In the genomic region with DNA sequence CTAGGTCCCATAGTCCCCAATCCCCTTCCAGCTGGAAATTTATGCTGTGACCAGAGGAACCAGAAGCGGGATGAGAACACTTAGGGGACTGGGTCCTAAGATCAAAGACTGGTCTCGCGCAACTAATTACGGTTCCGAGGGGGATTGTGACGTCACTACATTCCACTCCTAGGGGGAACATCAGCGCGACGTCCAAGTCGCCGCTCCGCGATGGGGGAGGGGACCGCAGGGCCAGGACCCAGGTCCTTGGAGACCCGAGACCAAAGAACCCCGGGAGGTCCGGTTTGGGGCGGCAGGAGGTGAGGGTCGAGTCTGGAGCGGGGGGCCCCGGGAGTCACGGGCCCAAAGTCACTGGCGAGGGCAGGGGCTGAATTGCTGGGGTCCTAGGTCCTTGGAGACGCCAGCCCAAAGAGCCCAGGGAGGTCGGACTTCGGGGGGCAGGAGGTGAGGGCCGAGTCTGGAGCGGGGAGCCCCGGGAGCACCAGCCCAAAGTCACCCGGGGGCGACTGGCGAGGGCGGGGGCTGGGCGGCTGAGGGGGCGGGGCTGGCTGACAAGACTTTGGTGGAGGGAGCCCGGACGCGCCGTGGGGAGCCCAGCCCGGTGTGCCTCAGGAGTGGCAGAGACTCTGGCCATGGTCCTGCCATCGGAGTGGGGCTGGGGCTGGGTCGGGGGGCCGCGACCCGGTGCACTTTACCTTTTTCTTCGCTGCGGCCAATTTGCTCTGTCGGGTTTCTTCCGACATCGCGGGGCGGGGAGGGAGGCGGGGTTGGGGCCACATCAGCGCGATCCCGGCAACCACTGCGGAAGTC, we compare ENCODE assay signal across 8 cellular contexts. TPM values are rescaled to one million over a fixed set of nuclear protein-coding genes. Genes with fewer than 3 reads are reported as not detected.
DNase-seq lines count a peak whose midpoint lies in the region; ATAC-seq and TF ChIP-seq lines count a peak whose summit lies in the region.

A gene with protein sequence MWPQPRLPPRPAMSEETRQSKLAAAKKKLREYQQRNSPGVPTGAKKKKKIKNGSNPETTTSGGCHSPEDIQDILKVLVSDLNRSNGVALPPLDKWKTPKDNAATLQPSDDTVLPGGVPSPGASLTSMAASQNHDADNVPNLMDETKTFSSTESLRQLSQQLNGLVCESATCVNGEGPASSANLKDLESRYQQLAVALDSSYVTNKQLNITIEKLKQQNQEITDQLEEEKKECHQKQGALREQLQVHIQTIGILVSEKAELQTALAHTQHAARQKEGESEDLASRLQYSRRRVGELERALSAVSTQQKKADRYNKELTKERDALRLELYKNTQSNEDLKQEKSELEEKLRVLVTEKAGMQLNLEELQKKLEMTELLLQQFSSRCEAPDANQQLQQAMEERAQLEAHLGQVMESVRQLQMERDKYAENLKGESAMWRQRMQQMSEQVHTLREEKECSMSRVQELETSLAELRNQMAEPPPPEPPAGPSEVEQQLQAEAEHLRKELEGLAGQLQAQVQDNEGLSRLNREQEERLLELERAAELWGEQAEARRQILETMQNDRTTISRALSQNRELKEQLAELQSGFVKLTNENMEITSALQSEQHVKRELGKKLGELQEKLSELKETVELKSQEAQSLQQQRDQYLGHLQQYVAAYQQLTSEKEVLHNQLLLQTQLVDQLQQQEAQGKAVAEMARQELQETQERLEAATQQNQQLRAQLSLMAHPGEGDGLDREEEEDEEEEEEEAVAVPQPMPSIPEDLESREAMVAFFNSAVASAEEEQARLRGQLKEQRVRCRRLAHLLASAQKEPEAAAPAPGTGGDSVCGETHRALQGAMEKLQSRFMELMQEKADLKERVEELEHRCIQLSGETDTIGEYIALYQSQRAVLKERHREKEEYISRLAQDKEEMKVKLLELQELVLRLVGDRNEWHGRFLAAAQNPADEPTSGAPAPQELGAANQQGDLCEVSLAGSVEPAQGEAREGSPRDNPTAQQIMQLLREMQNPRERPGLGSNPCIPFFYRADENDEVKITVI (minus strand): TSS at position 810 of the 810 bp plus-strand sequence. CDS start 31 bp downstream, at position 779.

- H3K4me3 ChIP-seq in DOHH2 (ENCODE audit: low read length) = peak within 1 kb of the TSS; percentile 90
- H3K4me3 ChIP-seq in fibroblast of mammary gland (ENCODE audit: control insufficient read depth, low read depth, low read length) = peak within 1 kb of the TSS; percentile 92

- peaks cover 0 to 2% of the 10 kb centered on the region in 2 donors for H3K27me3 Mint-ChIP-seq in natural killer cell (ENCODE audit: low read depth in 2 of 2)

- intact Hi-C loops in natural killer cell (cut with micrococcal nuclease) = loop anchor here (5.0 kb wide), 1 partner anchor 47 kb away; the partner anchor contains the start of genes COQ4 and TRUB2

- no peaks in the 10 kb centered on the region for H3K9me3 Mint-ChIP-seq in natural killer cell

- H3K36me3 Mint-ChIP-seq in natural killer cell = no peaks in the 10 kb centered on the region

- no peaks in the 10 kb centered on the region for H3K9me3 ChIP-seq in DOHH2 (ENCODE audit: control insufficient read depth, insufficient read depth, low read length)

- no peaks in the 10 kb centered on the region for H3K9me2 ChIP-seq in DOHH2 (replicated peaks; ENCODE audit: control insufficient read depth, low read length)

- ATAC-seq in GM19351 (IDR thresholded peaks at IDR 0.05; ENCODE audit: unreplicated experiment) (peak; percentile 49), HG03378 (IDR thresholded peaks at IDR 0.05; ENCODE audit: unreplicated experiment) (peak; percentile 35), natural killer cell (peak; percentile 52 to 70 (median 61))

- no peaks in the 10 kb centered on the region for H4K20me1 ChIP-seq in DOHH2 (ENCODE audit: control insufficient read depth, insufficient read depth, low read depth, low read length)

- peak within 1 kb of the TSS; percentile 92 for H3K4me3 Mint-ChIP-seq in natural killer cell

- H3K4me1 Mint-ChIP-seq in natural killer cell = peaks cover 21 to 33% of the 10 kb centered on the region in 2 donors

- H3K79me2 ChIP-seq in DOHH2 (ENCODE audit: control insufficient read depth, low read length) = peaks cover 19% of the 10 kb centered on the region

- H3K27ac Mint-ChIP-seq in natural killer cell = peak within 1 kb of the TSS; percentile 91 to 99

- H3K27me3 ChIP-seq in DOHH2 (ENCODE audit: control insufficient read depth, low read length) = no peaks in the 10 kb centered on the region

- peak within 1 kb of the TSS; percentile 98 for H3K4me2 ChIP-seq in DOHH2 (ENCODE audit: low read length)

- H3K27ac ChIP-seq in DOHH2 (ENCODE audit: low read depth, low read length) = no peak within 1 kb of the TSS
- peak within 1 kb of the TSS; percentile 93 for H3K27ac ChIP-seq in VCaP

- no peaks in the 10 kb centered on the region for H3F3A ChIP-seq in DOHH2 (ENCODE audit: control insufficient read depth, insufficient read depth)

- DNase-seq in fibroblast of mammary gland (ENCODE audit: low read depth) (peak; percentile 66), natural killer cell (no peak), NK-92 (lab: John Stamatoyannopoulos, UW; ENCODE audit: unreplicated experiment) (no peak)
- DNase-seq in stimulated activated CD4-positive, alpha-beta T cell treated with anti-CD3 and anti-CD28 coated beads, Interleukin-2, amount 100 ng/mL, for 48 hours = no peak

- peaks cover 9% of the 10 kb centered on the region for H3K36me3 ChIP-seq in DOHH2 (ENCODE audit: control insufficient read depth, low read length)

- H3K4me1 ChIP-seq in DOHH2 (ENCODE audit: control insufficient read depth, low read length) = peaks cover 15% of the 10 kb centered on the region

- TF ChIP-seq CTCF in DOHH2 (IDR thresholded peaks at IDR 0.05; ENCODE audit: low read depth, low read length, poor library complexity, severe bottlenecking) = no peak
- TF ChIP-seq CTCF in VCaP (conservative IDR thresholded peaks at IDR 0.05) = no peak
- no peak for TF ChIP-seq CTCF in fibroblast of mammary gland (conservative IDR thresholded peaks at IDR 0.05; ENCODE audit: control insufficient read depth, insufficient read depth, low read depth, low read length)
- TF ChIP-seq CTCF in natural killer cell (IDR thresholded peaks at IDR 0.05) = no peak

RNA-seq across cellular contexts. Expression of the gene that starts here (rescaled TPM):
- 100 to 1,000 TPM in 1 of 3 donors, 10 to 100 TPM in 2; 78.0 to 101 (median 90.9) TPM for total RNA-seq in natural killer cell
